ENCODE assay signal across 17 cellular contexts in genomic region chr6:79543411-79543810, GRCh38. TPM values are rescaled to one million over a fixed set of nuclear protein-coding genes. Genes with fewer than 3 reads are reported as not detected.
A peak's percentile ranks its signal among the peaks of the same experiment; 100 is the strongest.
DNase-seq lines count a peak whose midpoint lies in the region; ATAC-seq, FAIRE-seq and TF ChIP-seq lines count a peak whose summit lies in the region.
"Had no signal": no experiment of that assay in that cellular context is flagged by ENCODE, and none has a peak within 500 bp of the region (broad histone marks: within the 10 kb centered on the region; RNA-seq: fewer than 3 reads in every experiment).

No MANE protein-coding gene starts in this region.

- DNase-seq in mammary epithelial cell: no peak
- DNase-seq in breast epithelium (ENCODE audit: low spot score in 2 of 2): no peak
- no peak for DNase-seq in astrocyte (ENCODE audit: low read depth)
- no peak for DNase-seq in osteoblast (ENCODE audit: insufficient read length, low spot score, missing footprints)
- no peak for DNase-seq in uterus
- no peak for DNase-seq in activated CD8-positive, alpha-beta memory T cell treated with anti-CD3 and anti-CD28 coated beads, Interleukin-2, amount 50 U/mL, for 48 hours
- no peak for DNase-seq in endodermal cell
- DNase-seq: aorta; CD4-positive, alpha-beta T cell; foreskin fibroblast; HCEC 1CT; NCI-H526; SW 1271; upper lobe of left lung had no signal

- H3K9ac ChIP-seq in mammary epithelial cell (ENCODE audit: insufficient read depth, low read length) (no peak overlapping the region), astrocyte (ENCODE audit: low read length) (no peak overlapping the region), endodermal cell (ENCODE audit: extremely low read depth, low read length, poor library complexity, severe bottlenecking) (no peak overlapping the region)

- peaks cover 13% of the 10 kb centered on the region for H3K36me3 Mint-ChIP-seq in astrocyte (ENCODE audit: low read depth, unreplicated experiment)
- H3K36me3 Mint-ChIP-seq in endodermal cell (ENCODE audit: low read depth): peaks cover 37% of the 10 kb centered on the region
- H3K36me3 Mint-ChIP-seq: stimulated activated memory B cell treated with anti-CD40 and anti-IgM and Interleukin-4, amounts not matched to agents 10 μg/mL and 1 μg/mL and 100 μg/mL, for 72 hours had no signal

- no peak for ATAC-seq in HG02885 (IDR thresholded peaks at IDR 0.05; ENCODE audit: poor library complexity, unreplicated experiment)
- ATAC-seq: stimulated activated memory B cell treated with anti-CD40 and anti-IgM and Interleukin-4, amounts not matched to agents 10 μg/mL and 1 μg/mL and 100 μg/mL, for 72 hours had no signal

- no peaks in the 10 kb centered on the region for H4K20me1 ChIP-seq in mammary epithelial cell (ENCODE audit: insufficient read depth, low read length)
- no peaks in the 10 kb centered on the region for H4K20me1 ChIP-seq in astrocyte (ENCODE audit: insufficient read depth, low read length)
- H4K20me1 ChIP-seq in osteoblast (ENCODE audit: insufficient read depth, low read length): no peaks in the 10 kb centered on the region

- H3K4me3 Mint-ChIP-seq in astrocyte (ENCODE audit: unreplicated experiment): no peak overlapping the region
- H3K4me3 Mint-ChIP-seq in endodermal cell: no peak overlapping the region
- H3K4me3 Mint-ChIP-seq: CD4-positive, alpha-beta T cell; stimulated activated memory B cell treated with anti-CD40 and anti-IgM and Interleukin-4, amounts not matched to agents 10 μg/mL and 1 μg/mL and 100 μg/mL, for 72 hours had no signal

- H3K27me3 Mint-ChIP-seq in astrocyte (ENCODE audit: low read depth, unreplicated experiment): no peaks in the 10 kb centered on the region
- H3K27me3 Mint-ChIP-seq in endodermal cell (ENCODE audit: insufficient read depth): no peaks in the 10 kb centered on the region
- H3K27me3 Mint-ChIP-seq: stimulated activated memory B cell treated with anti-CD40 and anti-IgM and Interleukin-4, amounts not matched to agents 10 μg/mL and 1 μg/mL and 100 μg/mL, for 72 hours had no signal

- no peak for TF ChIP-seq CTCF in mammary epithelial cell (conservative IDR thresholded peaks at IDR 0.05 in 1 of 2, IDR thresholded peaks at IDR 0.05 in 1 of 2; ENCODE audit: extremely low read depth in 1 of 2, insufficient read depth in 1 of 2, low read depth in 1 of 2, low read length in 2 of 2)
- TF ChIP-seq CTCF in breast epithelium (IDR thresholded peaks at IDR 0.05): no peak
- TF ChIP-seq CTCF in astrocyte (IDR thresholded peaks at IDR 0.05; ENCODE audit: insufficient read depth, low read depth, low read length): no peak
- no peak for TF ChIP-seq CTCF in osteoblast (IDR thresholded peaks at IDR 0.05; ENCODE audit: extremely low read depth, low read depth, low read length)
- no peak for TF ChIP-seq CTCF in uterus (IDR thresholded peaks at IDR 0.05)
- no peak for TF ChIP-seq CTCF in endodermal cell (conservative IDR thresholded peaks at IDR 0.05)

- H3K27me3 ChIP-seq in mammary epithelial cell (ENCODE audit: insufficient read depth, low read length) (no peaks in the 10 kb centered on the region), breast epithelium (no peaks in the 10 kb centered on the region), astrocyte (ENCODE audit: insufficient read depth, low read length) (no peaks in the 10 kb centered on the region), osteoblast (ENCODE audit: insufficient read depth, low read length) (no peaks in the 10 kb centered on the region), uterus (no peaks in the 10 kb centered on the region), endodermal cell (ENCODE audit: control insufficient read depth, insufficient read depth, low read length, poor library complexity, severe bottlenecking) (no peaks in the 10 kb centered on the region)
- H3K27me3 ChIP-seq: upper lobe of left lung had no signal

- no peak overlapping the region for H3K4me2 ChIP-seq in mammary epithelial cell (ENCODE audit: insufficient read depth, low read depth, low read length)
- H3K4me2 ChIP-seq in astrocyte (ENCODE audit: low read length): no peak overlapping the region
- H3K4me2 ChIP-seq in osteoblast (ENCODE audit: insufficient read depth, low read length): no peak overlapping the region

- in situ Hi-C loops in mammary epithelial cell (cut with MboI; ENCODE audit: low sequenced_read_pairs in 2 of 2): no loop called here

- TF ChIP-seq POLR2A in breast epithelium (IDR thresholded peaks at IDR 0.05): no peak
- no peak for TF ChIP-seq POLR2A in uterus (IDR thresholded peaks at IDR 0.05)

- dilution Hi-C loops in mammary epithelial cell (cut with HindIII; ENCODE audit: low sequenced_read_pairs): no loop called here

- H3K79me2 ChIP-seq in mammary epithelial cell (ENCODE audit: insufficient read depth, low read length): no peaks in the 10 kb centered on the region
- peaks cover 13% of the 10 kb centered on the region for H3K79me2 ChIP-seq in astrocyte (ENCODE audit: insufficient read depth, low read length)
- peaks cover 5% of the 10 kb centered on the region for H3K79me2 ChIP-seq in osteoblast (ENCODE audit: insufficient read depth, low read length)

- H2AFZ ChIP-seq in mammary epithelial cell (ENCODE audit: low read depth, low read length) (no peak overlapping the region), astrocyte (ENCODE audit: low read depth, low read length) (no peak overlapping the region), osteoblast (ENCODE audit: low read length) (no peak overlapping the region)

- H3K4me3 ChIP-seq in mammary epithelial cell (replicated peaks in 1 of 3; ENCODE audit: insufficient read depth in 1 of 3, low read depth in 2 of 3, low read length in 3 of 3) (no peak overlapping the region), breast epithelium (no peak overlapping the region), astrocyte (ENCODE audit: insufficient read depth, low read depth, low read length) (no peak overlapping the region), osteoblast (ENCODE audit: insufficient read depth, low read length) (no peak overlapping the region), uterus (no peak overlapping the region), endodermal cell (ENCODE audit: low read length) (no peak overlapping the region)
- H3K4me3 ChIP-seq: upper lobe of left lung had no signal

- H3K4me1 Mint-ChIP-seq in astrocyte (ENCODE audit: low read depth, unreplicated experiment): peaks cover 23% of the 10 kb centered on the region
- peaks cover 36% of the 10 kb centered on the region for H3K4me1 Mint-ChIP-seq in endodermal cell

- WGBS in mammary epithelial cell (ENCODE audit: low coverage, missing lambda C conversion rate): 100% methylated on average over 1 of the region's 1 CpG
- WGBS in endodermal cell (ENCODE audit: insufficient coverage in 1 of 2, insufficient read length in 1 of 2), 2 experiments: no CpG with 5 or more reads among the region's 1 CpG

- H3K9me3 ChIP-seq in mammary epithelial cell (replicated peaks; ENCODE audit: insufficient read depth, low read length) (no peaks in the 10 kb centered on the region), breast epithelium (no peaks in the 10 kb centered on the region), astrocyte (ENCODE audit: insufficient read depth, low read depth, low read length) (no peaks in the 10 kb centered on the region), osteoblast (ENCODE audit: low read depth, low read length) (no peaks in the 10 kb centered on the region), uterus (no peaks in the 10 kb centered on the region), endodermal cell (ENCODE audit: control insufficient read depth, low read length) (no peaks in the 10 kb centered on the region)
- H3K9me3 ChIP-seq: upper lobe of left lung had no signal

- FAIRE-seq in astrocyte (lab: Jason Lieb, UNC): no peak
- FAIRE-seq: colon had no signal

- no peak overlapping the region for H3K27ac Mint-ChIP-seq in astrocyte (ENCODE audit: unreplicated experiment)
- H3K27ac Mint-ChIP-seq in endodermal cell: no peak overlapping the region
- H3K27ac Mint-ChIP-seq: CD4-positive, alpha-beta T cell; stimulated activated memory B cell treated with anti-CD40 and anti-IgM and Interleukin-4, amounts not matched to agents 10 μg/mL and 1 μg/mL and 100 μg/mL, for 72 hours had no signal

- intact Hi-C loops in mammary epithelial cell (cut with micrococcal nuclease): no loop called here
- intact Hi-C loops in breast epithelium (cut with DNase I; ENCODE audit: low total_unique reads): no loop called here
- intact Hi-C loops in uterus (cut with DNase I; ENCODE audit: low total_unique reads): no loop called here

- H3K4me1 ChIP-seq in mammary epithelial cell (ENCODE audit: insufficient read depth, low read length) (peaks cover 16% of the 10 kb centered on the region), breast epithelium (no peaks in the 10 kb centered on the region), astrocyte (ENCODE audit: insufficient read depth, low read length) (peaks cover 30% of the 10 kb centered on the region), osteoblast (ENCODE audit: insufficient read depth, low read length) (peaks cover 20% of the 10 kb centered on the region), uterus (peaks cover 0 to 7% of the 10 kb centered on the region in 2 donors), endodermal cell (ENCODE audit: control insufficient read depth, insufficient read depth, low read length) (peaks cover 15% of the 10 kb centered on the region)

- H3K36me3 ChIP-seq in mammary epithelial cell (ENCODE audit: insufficient read depth, low read length): no peaks in the 10 kb centered on the region
- H3K36me3 ChIP-seq in breast epithelium: no peaks in the 10 kb centered on the region
- no peaks in the 10 kb centered on the region for H3K36me3 ChIP-seq in astrocyte (ENCODE audit: insufficient read depth, low read length)
- peaks cover 4% of the 10 kb centered on the region for H3K36me3 ChIP-seq in osteoblast (ENCODE audit: insufficient read depth, low read length)
- no peaks in the 10 kb centered on the region for H3K36me3 ChIP-seq in uterus
- peaks cover 17% of the 10 kb centered on the region for H3K36me3 ChIP-seq in endodermal cell (ENCODE audit: control insufficient read depth, insufficient read depth, low read length)
- H3K36me3 ChIP-seq: upper lobe of left lung had no signal

- CTCF ChIA-PET in mammary epithelial cell (lab: Charles Lee; ENCODE audit: low non-redundant PET): no interaction called here

- H3K9me3 Mint-ChIP-seq in astrocyte (ENCODE audit: unreplicated experiment) (peaks cover 2% of the 10 kb centered on the region), endodermal cell (no peaks in the 10 kb centered on the region)
- H3K9me3 Mint-ChIP-seq: CD4-positive, alpha-beta T cell; stimulated activated memory B cell treated with anti-CD40 and anti-IgM and Interleukin-4, amounts not matched to agents 10 μg/mL and 1 μg/mL and 100 μg/mL, for 72 hours had no signal

- BruUV-seq in mammary epithelial cell (replicated peaks; lab: Mats Ljungman, UMichigan): no TSS peak

- peak overlapping the region; percentile 7 for H3K27ac ChIP-seq in mammary epithelial cell (ENCODE audit: insufficient read depth, low read depth, low read length)
- H3K27ac ChIP-seq in breast epithelium: peak overlapping the region in 1 of 2 donors; percentile 85
- peak overlapping the region; percentile 87 for H3K27ac ChIP-seq in astrocyte (ENCODE audit: low read depth, low read length)
- peak overlapping the region; percentile 97 for H3K27ac ChIP-seq in osteoblast (ENCODE audit: low read depth, low read length)
- H3K27ac ChIP-seq in uterus: peak overlapping the region; percentile 77 to 90
- H3K27ac ChIP-seq in endodermal cell (ENCODE audit: low read depth, low read length): no peak overlapping the region

RNA-seq across cellular contexts. Expression of gene LCA5, which starts 6.2 kb away (rescaled TPM):
- total RNA-seq in mammary epithelial cell (10 to 100 TPM in 1 of 2 donors, 1 to 10 TPM in 1; 4.8 to 20.0 TPM), breast epithelium (10 to 100 TPM in 1 of 3 donors, 1 to 10 TPM in 2; 8.0 to 15.2 (median 8.2) TPM), astrocyte (5.8 and 6.2 TPM in 2 replicates), osteoblast (9.1 and 10.1 TPM in 2 replicates), uterus (10 to 100 TPM in 2 of 4 donors, 1 to 10 TPM in 2; 3.6 to 18.0 (median 9.3) TPM), endodermal cell (10 to 100 TPM in 1 of 2 donors, 1 to 10 TPM in 1; 6.4 to 11.1 TPM)
- polyA plus RNA-seq in mammary epithelial cell: 0.63 TPM
- not detected for polyA minus RNA-seq in mammary epithelial cell
- 6.8 TPM for polyA plus RNA-seq in endodermal cell (2013, experiment 1 of 2)
- 6.7 TPM for polyA plus RNA-seq in endodermal cell (2013, experiment 2 of 2)
- total RNA-seq: CD4-positive, alpha-beta T cell had no signal
